8 cellular contexts compared by ENCODE assay signal in genomic region chr7:25098096-25099046, GRCh38. TPM values are rescaled to one million over a fixed set of nuclear protein-coding genes. Genes with fewer than 3 reads are reported as not detected.
DNase-seq lines count a peak whose midpoint lies in the region; ATAC-seq, FAIRE-seq and TF ChIP-seq lines count a peak whose summit lies in the region.

No MANE protein-coding gene starts in this region.

- no peak overlapping the region for H3K4me2 ChIP-seq in GM12878 (ENCODE audit: control insufficient read depth, insufficient read depth)

- no peak for TF ChIP-seq POLR2A in GM12878 (IDR thresholded peaks at IDR 0.05; ENCODE audit: low read depth, low read length)

- CTCF ChIA-PET in GM12878 (lab: Yijun Ruan, JAX), result interaction anchor here (0.6 to 6.9 kb wide), 69 partner anchors 7 to 1421 kb away, joined by 3 to 78 read pairs (median 4); partner anchors contain the start of gene CYCS

- in situ Hi-C loops in GM12878 (cut with MboI), result loop anchor here (10.0 kb wide), 1 partner anchor 694 kb away; no protein-coding TSS in a partner anchor

- peaks cover 2% of the 10 kb centered on the region for H3K4me1 ChIP-seq in GM12878 (ENCODE audit: control insufficient read depth, insufficient read depth, low read length)

- WGBS in GM12878 (ENCODE audit: insufficient coverage, insufficient replicate concordance, low lambda C conversion rate, missing lambda C conversion rate), result 16% methylated on average over 11 of the region's 11 CpGs

- ATAC-seq in GM12878, result peak; percentile 79
- no peak for ATAC-seq in HG03045 (IDR thresholded peaks at IDR 0.05; ENCODE audit: unreplicated experiment)

- SMC1A ChIA-PET in GM12878 (lab: Charles Lee; ENCODE audit: uncharacterized antibody, unreplicated experiment), result interaction anchor here (0.7 to 4.6 kb wide), 31 partner anchors 8 to 1372 kb away, joined by 3 to 34 read pairs (median 4); partner anchors contain the start of gene CYCS

- H3K27me3 ChIP-seq in GM12878 (replicated peaks in 1 of 2; ENCODE audit: control insufficient read depth in 2 of 2, insufficient read depth in 2 of 2, low read length in 1 of 2), result no peaks in the 10 kb centered on the region

- DNase-seq in ELF-1 (ENCODE audit: low read depth, low spot score), result peak; percentile 64
- DNase-seq in HCEC 1CT, result peak; percentile 77
- DNase-seq in NCI-H146 treated with DMSO at 0.1 percent for 48 hours (lab: John Stamatoyannopoulos, UW; ENCODE audit: unreplicated experiment), result peak; percentile 66
- peak; percentile 38 for DNase-seq in T-helper 9 cell
- DNase-seq in GM12878 (ENCODE audit: low read depth, low spot score), result no peak
- DNase-seq in iPS DF 4.7 (ENCODE audit: extremely low read depth, low spot score), result peak; percentile 41
- DNase-seq in smooth muscle cell of the brain vasculature (ENCODE audit: low read depth, low spot score), result peak; percentile 23

- H3K79me2 ChIP-seq in GM12878 (ENCODE audit: control insufficient read depth, insufficient read depth, low read length), result no peaks in the 10 kb centered on the region

- H4K20me1 ChIP-seq in GM12878 (ENCODE audit: control insufficient read depth, insufficient read depth), result no peaks in the 10 kb centered on the region

- intact Hi-C loops in GM12878 (cut with micrococcal nuclease; ENCODE audit: unreplicated experiment), result loop anchor here (1.0 to 10.0 kb wide), 3 partner anchors 62 to 694 kb away; no protein-coding TSS in a partner anchor

- RAD21 ChIA-PET in GM12878 (lab: Charles Lee; ENCODE audit: unreplicated experiment), result interaction anchor here (0.9 to 9.8 kb wide), 9 partner anchors 19 to 285 kb away, joined by 3 to 120 read pairs (median 4); partner anchors contain the start of gene CYCS

- H3K4me3 ChIP-seq in GM12878, result no peak overlapping the region

- H3K9me3 ChIP-seq in GM12878 (replicated peaks; ENCODE audit: control insufficient read depth, insufficient read depth, low read length), result no peaks in the 10 kb centered on the region

- peak; percentile 90 for TF ChIP-seq RAD21 in GM12878 (IDR thresholded peaks at IDR 0.05; ENCODE audit: insufficient read depth, low read depth, low read length)

- H3K9ac ChIP-seq in GM12878 (ENCODE audit: control insufficient read depth, insufficient read depth, low read length), result no peak overlapping the region

- no peak for TF ChIP-seq EP300 in GM12878 (IDR thresholded peaks at IDR 0.05; ENCODE audit: borderline replicate concordance in 1 of 2, control insufficient read depth in 1 of 2, low read depth in 2 of 2, low read length in 2 of 2)

- peak; percentile 90 to 95 (median 91) for TF ChIP-seq CTCF in GM12878 (IDR thresholded peaks at IDR 0.05 in 2 of 3, conservative IDR thresholded peaks at IDR 0.05 in 1 of 3; ENCODE audit: control insufficient read depth in 2 of 3, extremely low read depth in 1 of 3, insufficient read depth in 1 of 3, low read depth in 3 of 3, low read length in 3 of 3)

- H2AFZ ChIP-seq in GM12878 (ENCODE audit: control insufficient read depth, low read depth, low read length), result no peak overlapping the region; the same call in 1 of the 2 replicates

- H3K27ac ChIP-seq in GM12878 (ENCODE audit: control insufficient read depth, insufficient read depth), result no peak overlapping the region

- H3K36me3 ChIP-seq in GM12878 (ENCODE audit: control insufficient read depth in 2 of 2, insufficient read depth in 2 of 2, low read length in 1 of 2), result no peaks in the 10 kb centered on the region

- FAIRE-seq in GM12878 (lab: Jason Lieb, UNC), result no peak

- POLR2A ChIA-PET in GM12878 (lab: Charles Lee), result interaction anchor here (0.7 to 1.9 kb wide), 3 partner anchors 19 to 172 kb away, joined by 4 to 5 read pairs (median 5); partner anchors contain the start of gene CYCS

- no TSS peak for BruUV-seq in GM12878 (replicated peaks; lab: Mats Ljungman, UMichigan)

TF ChIP-seq in GM12878, 131 proteins besides CTCF, POLR2A, EP300 and RAD21:
- peak; percentile 63; the same call in 1 of the 2 replicates for TF ChIP-seq SMC3 (IDR thresholded peaks at IDR 0.05; ENCODE audit: borderline replicate concordance, low read length)
- no peak for TF ChIP-seq ASH2L (IDR thresholded peaks at IDR 0.05; ENCODE audit: borderline replicate concordance, low read depth)
- no peak for TF ChIP-seq CBX5 (IDR thresholded peaks at IDR 0.05; ENCODE audit: low read depth)
- TF ChIP-seq YY1 (IDR thresholded peaks at IDR 0.05; ENCODE audit: low read depth, low read length), result peak; percentile 27; the same call in 1 of the 2 replicates
- TF ChIP-seq POU2F2 (IDR thresholded peaks at IDR 0.05; ENCODE audit: borderline replicate concordance, low read depth, low read length), result 0 out of 3 replicates have a peak, but pooled peaks have one; percentile 24
- TF ChIP-seq RUNX3 (IDR thresholded peaks at IDR 0.05; ENCODE audit: low read length), result peak; percentile 31; the same call in 1 of the 2 replicates
- TF ChIP-seq ZBTB40 (IDR thresholded peaks at IDR 0.05; ENCODE audit: borderline replicate concordance), result no peak

RNA-seq across cellular contexts. Expression of gene CYCS, which starts 26.7 kb away (rescaled TPM):
- 33.1 and 34.4 TPM in 2 replicates for total RNA-seq in GM12878 (2013; cell fraction: nucleolus; rRNA removed)
- total RNA-seq in GM12878 (2014; rRNA removed), result 113 and 149 TPM in 2 replicates
- total RNA-seq in GM12878 (2014; rRNA removed; fragmentation: Illumina TruSeq; extraction: Trizol), result 199 and 221 TPM in 2 replicates
- 238 and 241 TPM in 2 replicates for total RNA-seq in GM12878 (2021)
- polyA plus RNA-seq in GM12878 (2011; ENCODE audit: low read depth), result 48.2 TPM
- 150 and 272 TPM in 2 replicates for polyA plus RNA-seq in GM12878 (2011; rRNA removed)
- 26.3 and 38.7 TPM in 2 replicates for polyA plus RNA-seq in GM12878 (2011; cell fraction: cytosol; rRNA removed)
- 27.8 and 30.2 TPM in 2 replicates for polyA plus RNA-seq in GM12878 (2011; cell fraction: nucleus; rRNA removed)
- 110 and 115 TPM in 2 replicates for polyA plus RNA-seq in GM12878 (2012)
- polyA plus RNA-seq in GM12878 (2014; fragmentation: Illumina TruSeq; extraction: Trizol), result 475 and 485 TPM in 2 replicates
- polyA plus RNA-seq in GM12878 (2014; fragmentation: Nextera tagmentation; extraction: Ambion mirVana), result 100 to 1,000 TPM; 641 to 952 TPM
- 130 and 188 TPM in 2 replicates for polyA plus RNA-seq in GM12878 (2014; rRNA removed)
- 100 to 1,000 TPM; 674 to 685 TPM for polyA plus RNA-seq in GM12878 (2016; fragmentation: Nextera tagmentation; extraction: Ambion mirVana)
- 14.2 and 24.3 TPM in 2 replicates for polyA minus RNA-seq in GM12878 (2011; rRNA and poly(A)+ RNA removed)
- 17.2 and 25.3 TPM in 2 replicates for polyA minus RNA-seq in GM12878 (2011; cell fraction: cytosol; rRNA and poly(A)+ RNA removed)
- 15.6 and 31.4 TPM in 2 replicates for polyA minus RNA-seq in GM12878 (2011; cell fraction: nucleus; rRNA and poly(A)+ RNA removed)
